1 cellular context compared by ENCODE assay signal in the genomic region with DNA sequence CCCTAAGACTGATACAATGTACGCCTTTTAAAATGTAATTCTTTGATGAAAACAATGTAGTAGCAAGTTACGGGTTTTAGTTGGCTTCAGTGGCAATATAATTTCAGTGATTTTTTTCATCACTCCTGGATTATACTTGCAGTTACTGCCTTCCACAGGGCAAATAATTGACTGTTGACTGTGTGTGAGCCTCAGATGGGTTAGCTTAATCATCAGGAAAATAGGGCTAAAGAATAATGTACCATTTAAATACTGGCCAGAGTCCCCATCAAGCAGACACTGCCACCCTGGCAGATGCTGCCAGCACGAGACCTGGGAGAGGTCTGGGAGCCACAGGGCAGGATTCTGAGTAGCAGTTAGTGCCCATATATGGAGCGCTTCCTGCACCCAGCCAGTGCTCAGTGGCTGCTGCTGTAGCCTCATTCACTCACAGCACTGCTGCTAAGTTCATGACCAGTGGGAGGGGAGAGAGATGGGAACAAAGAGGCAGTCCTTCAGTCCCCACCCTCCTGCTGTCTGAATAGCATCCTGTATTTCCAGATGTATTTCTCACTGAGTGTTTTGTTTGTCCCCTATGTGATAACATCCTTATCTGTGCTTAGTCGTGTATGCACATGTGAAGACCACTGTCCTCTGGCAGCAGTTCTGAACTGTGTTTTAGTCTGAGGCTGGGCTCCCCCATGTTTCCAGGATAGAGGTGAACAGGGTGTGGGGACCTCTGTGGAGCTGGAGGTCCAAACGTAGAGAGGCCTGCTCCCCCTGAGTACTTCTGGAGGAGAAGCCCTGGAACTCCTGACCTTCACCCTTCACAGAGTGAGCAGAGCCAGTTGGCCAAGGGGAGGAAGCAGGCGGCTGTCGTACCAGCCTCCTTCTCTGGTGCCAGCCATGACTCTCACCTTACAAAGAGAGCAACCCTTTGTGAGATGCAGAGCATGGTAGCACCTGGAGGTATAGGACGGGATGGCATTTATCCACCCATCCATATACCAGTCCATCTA.
A peak's percentile ranks its signal among the peaks of the same experiment; 100 is the strongest.
TF ChIP-seq lines count a peak whose summit lies in the region.

No MANE protein-coding gene starts in this region.

TF ChIP-seq in SK-N-SH, 30 proteins besides CTCF, POLR2A, EP300 and RAD21 (continued from another document):
- TF ChIP-seq, protein P1, sequence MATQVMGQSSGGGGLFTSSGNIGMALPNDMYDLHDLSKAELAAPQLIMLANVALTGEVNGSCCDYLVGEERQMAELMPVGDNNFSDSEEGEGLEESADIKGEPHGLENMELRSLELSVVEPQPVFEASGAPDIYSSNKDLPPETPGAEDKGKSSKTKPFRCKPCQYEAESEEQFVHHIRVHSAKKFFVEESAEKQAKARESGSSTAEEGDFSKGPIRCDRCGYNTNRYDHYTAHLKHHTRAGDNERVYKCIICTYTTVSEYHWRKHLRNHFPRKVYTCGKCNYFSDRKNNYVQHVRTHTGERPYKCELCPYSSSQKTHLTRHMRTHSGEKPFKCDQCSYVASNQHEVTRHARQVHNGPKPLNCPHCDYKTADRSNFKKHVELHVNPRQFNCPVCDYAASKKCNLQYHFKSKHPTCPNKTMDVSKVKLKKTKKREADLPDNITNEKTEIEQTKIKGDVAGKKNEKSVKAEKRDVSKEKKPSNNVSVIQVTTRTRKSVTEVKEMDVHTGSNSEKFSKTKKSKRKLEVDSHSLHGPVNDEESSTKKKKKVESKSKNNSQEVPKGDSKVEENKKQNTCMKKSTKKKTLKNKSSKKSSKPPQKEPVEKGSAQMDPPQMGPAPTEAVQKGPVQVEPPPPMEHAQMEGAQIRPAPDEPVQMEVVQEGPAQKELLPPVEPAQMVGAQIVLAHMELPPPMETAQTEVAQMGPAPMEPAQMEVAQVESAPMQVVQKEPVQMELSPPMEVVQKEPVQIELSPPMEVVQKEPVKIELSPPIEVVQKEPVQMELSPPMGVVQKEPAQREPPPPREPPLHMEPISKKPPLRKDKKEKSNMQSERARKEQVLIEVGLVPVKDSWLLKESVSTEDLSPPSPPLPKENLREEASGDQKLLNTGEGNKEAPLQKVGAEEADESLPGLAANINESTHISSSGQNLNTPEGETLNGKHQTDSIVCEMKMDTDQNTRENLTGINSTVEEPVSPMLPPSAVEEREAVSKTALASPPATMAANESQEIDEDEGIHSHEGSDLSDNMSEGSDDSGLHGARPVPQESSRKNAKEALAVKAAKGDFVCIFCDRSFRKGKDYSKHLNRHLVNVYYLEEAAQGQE (IDR thresholded peaks at IDR 0.05; ENCODE audit: low read depth, low read length): 0 out of 2 replicates have a peak, but pooled peaks have one; percentile 25
- TF ChIP-seq FOSL2 (IDR thresholded peaks at IDR 0.05; ENCODE audit: borderline replicate concordance, low read depth) (no peak), MXI1 (IDR thresholded peaks at IDR 0.05; ENCODE audit: low read depth, low read length) (peak; percentile 57; the same call in 1 of the 2 replicates), RCOR1 (IDR thresholded peaks at IDR 0.05; ENCODE audit: low read length) (peak; percentile 62; the same call in 1 of the 2 replicates), FOXJ3 (CRISPR knock-in tag; IDR thresholded peaks at IDR 0.05) (no peak)
